ENCODE assay signal across 9 cellular contexts in the genomic region with DNA sequence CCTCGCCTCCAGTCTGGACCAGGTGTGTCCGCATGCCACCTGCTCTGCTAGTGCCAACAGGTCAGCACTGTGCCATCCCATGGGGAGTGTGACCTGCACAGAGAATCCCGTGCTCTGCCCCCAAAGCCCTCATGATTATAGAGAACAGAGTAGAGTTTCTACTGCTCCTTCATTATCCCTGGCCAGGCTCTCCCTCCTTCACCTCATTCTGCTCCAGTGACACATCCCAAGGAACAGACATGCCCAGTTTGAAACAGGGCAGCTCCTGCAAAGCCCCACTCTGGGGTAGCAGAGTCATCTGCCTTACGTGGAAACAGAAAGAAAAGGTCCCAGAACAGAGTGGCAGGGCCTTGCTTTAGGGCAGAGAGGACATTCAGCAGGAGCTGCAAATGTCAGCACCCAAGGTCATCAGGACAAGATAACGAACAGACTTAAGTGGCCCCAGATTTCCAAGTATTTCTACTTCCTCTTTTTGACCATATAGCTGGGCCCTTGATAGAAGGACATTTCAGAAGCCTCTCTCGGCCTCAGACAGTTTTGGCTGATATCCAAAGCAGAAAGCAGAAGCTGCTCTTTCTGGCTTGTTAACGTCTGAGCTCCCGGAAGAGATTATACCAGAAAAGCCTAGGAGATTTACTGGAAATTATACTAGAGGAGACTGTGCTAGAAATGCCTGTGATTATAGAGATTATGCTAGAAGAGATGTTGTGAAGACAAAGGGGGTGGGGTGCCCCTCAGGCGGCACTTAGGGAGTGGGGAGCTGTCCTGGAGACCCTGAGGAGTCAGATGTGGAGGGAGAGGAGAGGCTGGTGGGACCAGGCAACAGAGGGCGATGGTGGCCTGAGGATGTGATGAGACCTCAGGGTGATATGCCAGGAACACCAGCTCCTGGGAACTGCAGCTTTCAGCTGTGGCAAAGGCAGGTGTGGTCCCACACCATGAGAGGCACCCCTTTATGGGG. TPM values are rescaled to one million over a fixed set of nuclear protein-coding genes. Genes with fewer than 3 reads are reported as not detected.
A peak's percentile ranks its signal among the peaks of the same experiment; 100 is the strongest.
DNase-seq lines count a peak whose midpoint lies in the region; ATAC-seq and TF ChIP-seq lines count a peak whose summit lies in the region.
"Had no signal": no experiment of that assay in that cellular context is flagged by ENCODE, and none has a peak within 500 bp of the region (broad histone marks: within the 10 kb centered on the region; RNA-seq: fewer than 3 reads in every experiment).

No MANE protein-coding gene starts in this region.

- peak; percentile 52 for DNase-seq in left ventricle myocardium superior
- DNase-seq in activated CD8-positive, alpha-beta T cell treated with anti-CD3 and anti-CD28 coated beads for 36 hours, result no peak
- no peak for DNase-seq in progenitor cell of endocrine pancreas (ENCODE audit: low spot score, unreplicated experiment)
- DNase-seq in EL, result no peak
- no peak for DNase-seq in stimulated activated naive CD4-positive, alpha-beta T cell (lab: John Stamatoyannopoulos, UW)
- DNase-seq: activated CD4-positive, alpha-beta T cell treated with anti-CD3 and anti-CD28 coated beads, Interleukin-2, amount 50 U/mL, for 1 hour had no signal

- no peaks in the 10 kb centered on the region for H3K9me3 Mint-ChIP-seq in activated CD8-positive, alpha-beta T cell treated with anti-CD3 and anti-CD28 coated beads for 36 hours
- no peaks in the 10 kb centered on the region for H3K9me3 Mint-ChIP-seq in progenitor cell of endocrine pancreas (ENCODE audit: low read depth)

- H3K4me3 Mint-ChIP-seq in activated CD8-positive, alpha-beta T cell treated with anti-CD3 and anti-CD28 coated beads for 36 hours, result no peak overlapping the region
- no peak overlapping the region for H3K4me3 Mint-ChIP-seq in progenitor cell of endocrine pancreas (ENCODE audit: low read depth)

- peak; percentile 57 for ATAC-seq in left ventricle myocardium superior
- ATAC-seq in activated CD8-positive, alpha-beta T cell treated with anti-CD3 and anti-CD28 coated beads for 36 hours, result no peak

- H3K9me2 ChIP-seq in OCI-LY1 (ENCODE audit: low read depth, low read length), result no peaks in the 10 kb centered on the region

- no peaks in the 10 kb centered on the region for H3F3A ChIP-seq in OCI-LY1 (ENCODE audit: insufficient read depth, low read length)

- H3K4me1 ChIP-seq in HEK293 (ENCODE audit: control insufficient read depth, insufficient read depth, low read length), result 0 out of 2 replicates have a peak, but pooled peaks cover 3% of the 10 kb centered on the region
- H3K4me1 ChIP-seq in OCI-LY1 (ENCODE audit: insufficient read depth, low read length, severe bottlenecking), result no peaks in the 10 kb centered on the region
- H3K4me1 ChIP-seq in subcutaneous abdominal adipose tissue (ENCODE audit: control insufficient read depth in 5 of 5, insufficient read depth in 5 of 5, low read length in 5 of 5), result peaks cover 17 to 53% (median 48%) of the 10 kb centered on the region in 5 donors

- peaks cover 7% of the 10 kb centered on the region for H3K27me3 Mint-ChIP-seq in activated CD8-positive, alpha-beta T cell treated with anti-CD3 and anti-CD28 coated beads for 36 hours
- H3K27me3 Mint-ChIP-seq in progenitor cell of endocrine pancreas, result peaks cover 12% of the 10 kb centered on the region

- H3K27ac ChIP-seq in HEK293 (ENCODE audit: extremely low read depth, low read depth, low read length) (peak overlapping the region; percentile 34; the same call in 1 of the 2 replicates), OCI-LY1 (ENCODE audit: low read depth, low read length, poor library complexity, severe bottlenecking) (no peak overlapping the region), subcutaneous abdominal adipose tissue (ENCODE audit: low read depth, low read length) (peak overlapping the region; percentile 82)

- H2AFZ ChIP-seq in OCI-LY1 (ENCODE audit: low read length), result no peak overlapping the region

- no peak overlapping the region for H3K27ac Mint-ChIP-seq in activated CD8-positive, alpha-beta T cell treated with anti-CD3 and anti-CD28 coated beads for 36 hours
- no peak overlapping the region for H3K27ac Mint-ChIP-seq in progenitor cell of endocrine pancreas

- TF ChIP-seq CTCF in HEK293 (tag by site-specific recombination; IDR thresholded peaks at IDR 0.05) (peak; percentile 55; the same call in 1 of the 2 replicates), OCI-LY1 (IDR thresholded peaks at IDR 0.05; ENCODE audit: low read length) (peak; percentile 13; the same call in 1 of the 2 replicates), progenitor cell of endocrine pancreas (IDR thresholded peaks at IDR 0.05; ENCODE audit: unreplicated experiment) (no peak)
- no peak for TF ChIP-seq CTCF in activated CD8-positive, alpha-beta T cell treated with anti-CD3 and anti-CD28 coated beads for 36 hours (IDR thresholded peaks at IDR 0.05)

- H3K4me2 ChIP-seq in OCI-LY1 (ENCODE audit: low read length), result no peak overlapping the region

- H3K9ac ChIP-seq in OCI-LY1 (ENCODE audit: low read length) (no peak overlapping the region), subcutaneous abdominal adipose tissue (ENCODE audit: low read length in 5 of 5) (peak overlapping the region in 4 of 5 donors; percentile 37 to 76 (median 48))

- H3K9me3 ChIP-seq in HEK293 (ENCODE audit: control insufficient read depth, insufficient read depth, low read depth, low read length) (no peaks in the 10 kb centered on the region), OCI-LY1 (ENCODE audit: low read length) (no peaks in the 10 kb centered on the region), subcutaneous abdominal adipose tissue (ENCODE audit: control insufficient read depth in 5 of 5, low read length in 5 of 5) (no peaks in the 10 kb centered on the region)

- CTCF ChIA-PET in HEK293 (lab: Yijun Ruan, JAX), result interaction anchor here (0.7 to 4.7 kb wide), 13 partner anchors 8 to 1057 kb away, joined by 3 to 57 read pairs (median 3); no protein-coding TSS in a partner anchor
- CTCF ChIA-PET in activated CD8-positive, alpha-beta T cell treated with anti-CD3 and anti-CD28 coated beads for 36 hours (lab: Charles Lee), result interaction anchor here (1.2 to 1.9 kb wide), 3 partner anchors 9 to 110 kb away, joined by 3 to 9 read pairs (median 4); no protein-coding TSS in a partner anchor

- H3K36me3 ChIP-seq in HEK293 (ENCODE audit: control insufficient read depth in 2 of 2, insufficient read depth in 1 of 2, low read length in 2 of 2) (no peaks in the 10 kb centered on the region), OCI-LY1 (ENCODE audit: insufficient read depth, low read length) (no peaks in the 10 kb centered on the region), subcutaneous abdominal adipose tissue (ENCODE audit: control insufficient read depth in 5 of 5, insufficient read depth in 5 of 5, low read length in 5 of 5) (peaks cover 0 to 24% (median 5%) of the 10 kb centered on the region in 5 donors)

- no peaks in the 10 kb centered on the region for H3K36me3 Mint-ChIP-seq in activated CD8-positive, alpha-beta T cell treated with anti-CD3 and anti-CD28 coated beads for 36 hours (ENCODE audit: low read depth)
- no peaks in the 10 kb centered on the region for H3K36me3 Mint-ChIP-seq in progenitor cell of endocrine pancreas (ENCODE audit: insufficient read depth)

- H3K79me2 ChIP-seq in OCI-LY1 (ENCODE audit: insufficient read depth, low read length), result no peaks in the 10 kb centered on the region

- POLR2A ChIA-PET in HEK293 (lab: Yijun Ruan, JAX), result interaction anchor here (0.6 kb wide), 1 partner anchor 1269 kb away, joined by 6 read pairs; no protein-coding TSS in a partner anchor
- POLR2A ChIA-PET in activated CD8-positive, alpha-beta T cell treated with anti-CD3 and anti-CD28 coated beads for 36 hours (lab: Charles Lee), result interaction anchor here (0.6 kb wide), 1 partner anchor 35 kb away, joined by 3 read pairs; no protein-coding TSS in a partner anchor

- H3K4me3 ChIP-seq in HEK293 (ENCODE audit: low read depth, low read length), result no peak overlapping the region
- H3K4me3 ChIP-seq in OCI-LY1 (ENCODE audit: low read depth, low read length, poor library complexity, severe bottlenecking), result no peak overlapping the region
- H3K4me3 ChIP-seq in subcutaneous abdominal adipose tissue (ENCODE audit: low read depth in 1 of 5, low read length in 5 of 5), result peak overlapping the region; percentile 1 to 41 (median 13)

- intact Hi-C loops in left ventricle myocardium superior (cut with micrococcal nuclease), result loop anchor here (10.0 kb wide), 1 partner anchor 197 kb away; no protein-coding TSS in a partner anchor
- intact Hi-C loops in activated CD8-positive, alpha-beta T cell treated with anti-CD3 and anti-CD28 coated beads for 36 hours (cut with micrococcal nuclease), result loop anchor here (10.0 kb wide), 1 partner anchor 197 kb away; no protein-coding TSS in a partner anchor

- H3K4me1 Mint-ChIP-seq in activated CD8-positive, alpha-beta T cell treated with anti-CD3 and anti-CD28 coated beads for 36 hours (ENCODE audit: low read depth), result no peaks in the 10 kb centered on the region
- H3K4me1 Mint-ChIP-seq in progenitor cell of endocrine pancreas (ENCODE audit: low read depth), result peaks cover 6% of the 10 kb centered on the region

- H4K20me1 ChIP-seq in OCI-LY1 (ENCODE audit: insufficient read depth, low read length), result no peaks in the 10 kb centered on the region

- H3K27me3 ChIP-seq in OCI-LY1 (ENCODE audit: insufficient read depth, low read length) (no peaks in the 10 kb centered on the region; the same call in 1 of the 2 replicates), subcutaneous abdominal adipose tissue (ENCODE audit: control insufficient read depth in 5 of 5, insufficient read depth in 4 of 5, low read length in 5 of 5) (no peaks in the 10 kb centered on the region)

TF ChIP-seq in HEK293, 187 proteins besides CTCF, POLR2A, EP300 and RAD21:
- TF ChIP-seq OSR2 (tag by site-specific recombination; IDR thresholded peaks at IDR 0.05) (peak; percentile 28; the same call in 1 of the 2 replicates), ZNF335 (tag by site-specific recombination; conservative IDR thresholded peaks at IDR 0.05) (peak; percentile 83), ZNF707 (tag by site-specific recombination; IDR thresholded peaks at IDR 0.05) (no peak), ZBTB21 (tag by site-specific recombination; IDR thresholded peaks at IDR 0.05) (no peak)
TF ChIP-seq in HEK293: peak in this region for 2.

RNA-seq across cellular contexts. Expression of gene TMEM176B, which starts 12.6 kb away (rescaled TPM):
- total RNA-seq in left ventricle myocardium superior (45.2 TPM), progenitor cell of endocrine pancreas (8.9 TPM in 2 replicates)
- not detected for total RNA-seq in activated CD8-positive, alpha-beta T cell treated with anti-CD3 and anti-CD28 coated beads for 36 hours

RNA-seq across cellular contexts. Expression of gene TMEM176A, which starts 13.0 kb away (rescaled TPM):
- total RNA-seq in left ventricle myocardium superior, result 30.1 TPM
- not detected for total RNA-seq in activated CD8-positive, alpha-beta T cell treated with anti-CD3 and anti-CD28 coated beads for 36 hours
- total RNA-seq in progenitor cell of endocrine pancreas, result 8.0 and 9.6 TPM in 2 replicates

RNA-seq across cellular contexts. Expression of gene GIMAP5, which starts 50.4 kb away (rescaled TPM):
- total RNA-seq in left ventricle myocardium superior (9.8 TPM), progenitor cell of endocrine pancreas (not detected in 2 replicates)
- total RNA-seq in activated CD8-positive, alpha-beta T cell treated with anti-CD3 and anti-CD28 coated beads for 36 hours, result 10 to 100 TPM; 37.6 to 40.7 TPM

Comparison
In these comparisons a context has a peak if more than half of its experiments do, and no peak if none do; other contexts are left out.
1. H3K4me3 ChIP-seq: peak in subcutaneous abdominal adipose tissue (5 of 5); none in HEK293 (single experiment) and OCI-LY1 (single experiment).
2. CTCF ChIP-seq: peak in HEK293 (single experiment) and OCI-LY1 (single experiment); none in activated CD8-positive, alpha-beta T cell treated with anti-CD3 and anti-CD28 coated beads for 36 hours (single experiment) and progenitor cell of endocrine pancreas (single experiment).
3. RNA of gene GIMAP5, which starts 50.4 kb away (total RNA-seq): 37.6 to 40.7 TPM in activated CD8-positive, alpha-beta T cell treated with anti-CD3 and anti-CD28 coated beads for 36 hours and 9.8 TPM in left ventricle myocardium superior (single experiment); not detected in progenitor cell of endocrine pancreas; every median in the first group is over 10 times any median in the second.